Comparison of ENCODE assay signal across 9 cellular contexts in genomic region chr19:48992571-48993174, GRCh38. TPM values are rescaled to one million over a fixed set of nuclear protein-coding genes. Genes with fewer than 3 reads are reported as not detected.
A peak's percentile ranks its signal among the peaks of the same experiment; 100 is the strongest.
DNase-seq lines count a peak whose midpoint lies in the region; ATAC-seq, FAIRE-seq and TF ChIP-seq lines count a peak whose summit lies in the region.
"Had no signal": no experiment of that assay in that cellular context is flagged by ENCODE, and none has a peak within 500 bp of the region (broad histone marks: within the 10 kb centered on the region; RNA-seq: fewer than 3 reads in every experiment).

No MANE protein-coding gene starts in this region.

- DNase-seq in DND-41 (no peak), right atrium auricular region (ENCODE audit: low spot score) (no peak), small intestine (no peak), KG1 (lab: John Stamatoyannopoulos, UW) (no peak), NCI-H2196 treated with DMSO at 0.1 percent for 48 hours (lab: John Stamatoyannopoulos, UW; ENCODE audit: unreplicated experiment) (no peak)

- H3K79me2 ChIP-seq in DND-41 (ENCODE audit: insufficient read depth, low read length): peaks cover 67% of the 10 kb centered on the region

- H3K27ac ChIP-seq in DND-41 (ENCODE audit: low read length) (peak overlapping the region; percentile 93), right atrium auricular region (peak overlapping the region; percentile 91 to 95), small intestine (ENCODE audit: low read depth in 1 of 2, low read length in 1 of 2) (peak overlapping the region; percentile 5 to 95)

- peaks cover 18% of the 10 kb centered on the region for H4K20me1 ChIP-seq in DND-41 (ENCODE audit: insufficient read depth, low read length)

- H3K4me2 ChIP-seq in DND-41 (ENCODE audit: insufficient read depth, low read length): peak overlapping the region; percentile 88

- WGBS in small intestine, 3 donors: 0 to 1% (median 1%) methylated on average over 20 of the region's 20 CpGs

- H3K36me3 ChIP-seq in DND-41 (ENCODE audit: insufficient read depth, low read length) (peaks cover 25% of the 10 kb centered on the region), right atrium auricular region (peaks cover 10% of the 10 kb centered on the region), small intestine (ENCODE audit: control insufficient read depth in 2 of 2, insufficient read depth in 2 of 2, low read length in 2 of 2) (peaks cover 2 to 4% of the 10 kb centered on the region in 2 donors)

- peak overlapping the region; percentile 98 for H3K27ac Mint-ChIP-seq in activated naive CD8-positive, alpha-beta T cell

- no peaks in the 10 kb centered on the region for H3K9me3 ChIP-seq in DND-41 (ENCODE audit: insufficient read depth, low read length, severe bottlenecking)
- no peaks in the 10 kb centered on the region for H3K9me3 ChIP-seq in right atrium auricular region
- H3K9me3 ChIP-seq in small intestine (ENCODE audit: control insufficient read depth, low read depth): no peaks in the 10 kb centered on the region

- H3K4me1 ChIP-seq in DND-41 (ENCODE audit: insufficient read depth, low read length): peaks cover 40% of the 10 kb centered on the region
- H3K4me1 ChIP-seq in right atrium auricular region: peaks cover 0 to 40% of the 10 kb centered on the region in 2 donors
- peaks cover 2 to 7% of the 10 kb centered on the region in 2 donors for H3K4me1 ChIP-seq in small intestine (ENCODE audit: control insufficient read depth in 2 of 2, insufficient read depth in 1 of 2, low read depth in 1 of 2, low read length in 1 of 2)

- peak overlapping the region; percentile 93 for H3K9ac ChIP-seq in DND-41 (ENCODE audit: low read depth, low read length)

- H3K27me3 ChIP-seq in DND-41 (ENCODE audit: insufficient read depth, low read length, poor library complexity) (no peaks in the 10 kb centered on the region), right atrium auricular region (no peaks in the 10 kb centered on the region), small intestine (ENCODE audit: control insufficient read depth in 2 of 2, insufficient read depth in 2 of 2, low read length in 2 of 2) (no peaks in the 10 kb centered on the region)

- H3K4me1 Mint-ChIP-seq in activated naive CD8-positive, alpha-beta T cell (ENCODE audit: low read depth): peaks cover 34% of the 10 kb centered on the region

- peaks cover 9% of the 10 kb centered on the region for H3K36me3 Mint-ChIP-seq in activated naive CD8-positive, alpha-beta T cell

- H3K4me3 ChIP-seq in DND-41 (ENCODE audit: low read depth in 1 of 2, low read length in 2 of 2): peak overlapping the region; percentile 95 to 98
- peak overlapping the region; percentile 75 for H3K4me3 ChIP-seq in right atrium auricular region
- H3K4me3 ChIP-seq in small intestine (ENCODE audit: low read depth in 1 of 2, low read length in 2 of 2): peak overlapping the region; percentile 52 to 89

- peak overlapping the region; percentile 97 for H3K4me3 Mint-ChIP-seq in activated naive CD8-positive, alpha-beta T cell

- ATAC-seq in DND-41 (ENCODE audit: insufficient read depth, low read depth) (peak; percentile 1; the same call in 1 of the 3 replicates), HG03066 (IDR thresholded peaks at IDR 0.05; ENCODE audit: low read depth, unreplicated experiment) (peak; percentile 7), GM18858 (IDR thresholded peaks at IDR 0.05; ENCODE audit: unreplicated experiment) (no peak)

- no peaks in the 10 kb centered on the region for H3K27me3 Mint-ChIP-seq in activated naive CD8-positive, alpha-beta T cell

- no peak for FAIRE-seq in small intestine (lab: Jason Lieb, UNC)

- TF ChIP-seq CTCF in DND-41 (IDR thresholded peaks at IDR 0.05; ENCODE audit: borderline replicate concordance, extremely low read depth, low read length, poor library complexity, severe bottlenecking): no peak
- TF ChIP-seq CTCF in right atrium auricular region (IDR thresholded peaks at IDR 0.05): no peak

- no peaks in the 10 kb centered on the region for H3K9me3 Mint-ChIP-seq in activated naive CD8-positive, alpha-beta T cell (ENCODE audit: low read depth)

- H2AFZ ChIP-seq in DND-41 (ENCODE audit: low read depth, low read length): peak overlapping the region; percentile 93

RNA-seq across cellular contexts. Expression of gene GYS1, which starts 0.4 kb away (rescaled TPM):
- 10 to 100 TPM; 72.1 to 88.1 TPM for total RNA-seq in right atrium auricular region
- polyA plus RNA-seq in small intestine: 10 to 100 TPM; 16.2 to 25.3 (median 24.8) TPM

RNA-seq across cellular contexts. Expression of gene RUVBL2, which starts 1.0 kb away (rescaled TPM):
- total RNA-seq in right atrium auricular region: 10 to 100 TPM; 49.1 to 87.7 TPM
- polyA plus RNA-seq in small intestine: 100 to 1,000 TPM in 1 of 3 donors, 10 to 100 TPM in 2; 45.4 to 108 (median 53.0) TPM

RNA-seq across cellular contexts. Expression of gene LHB, which starts 24.2 kb away (rescaled TPM):
- total RNA-seq in right atrium auricular region: not detected
- 10 to 100 TPM in 1 of 3 donors, 1 to 10 TPM in 2; 1.6 to 40.5 (median 8.9) TPM for polyA plus RNA-seq in small intestine
- total RNA-seq: SK-MEL-5 had no signal

RNA-seq across cellular contexts. Expression of gene FTL, which starts 27.6 kb away (rescaled TPM):
- 1,000 to 10,000 TPM; 1,493 to 3,053 TPM for total RNA-seq in right atrium auricular region
- 1,000 to 10,000 TPM; 4,142 to 9,227 (median 7,309) TPM for polyA plus RNA-seq in small intestine

RNA-seq across cellular contexts. Expression of gene CGB3, which starts 31.5 kb away (rescaled TPM):
- not detected for total RNA-seq in right atrium auricular region
- not detected for polyA plus RNA-seq in small intestine
- total RNA-seq: SK-MEL-5 had no signal
